Comparison of ENCODE assay signal across 21 cellular contexts in the genomic region with DNA sequence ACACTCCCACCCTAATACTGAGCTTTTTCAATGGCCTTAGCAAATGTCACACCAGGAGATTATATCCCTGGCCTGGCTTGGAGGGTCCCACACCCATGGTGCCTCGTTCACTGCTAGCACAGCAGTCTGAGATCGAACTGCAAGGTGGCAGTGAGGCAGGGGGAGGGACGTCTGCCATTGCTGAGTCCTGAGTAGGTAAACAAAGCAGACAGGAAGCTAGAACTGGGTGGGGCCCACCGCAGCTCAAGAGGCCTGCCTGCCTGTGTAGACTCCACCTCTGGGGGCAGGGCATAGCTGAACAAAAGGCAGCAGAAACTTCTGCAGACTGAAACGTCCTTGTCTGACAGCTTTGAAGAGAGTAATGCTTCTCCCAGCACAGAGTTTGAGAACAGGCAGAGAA.
A peak's percentile ranks its signal among the peaks of the same experiment; 100 is the strongest.
DNase-seq lines count a peak whose midpoint lies in the region; ATAC-seq, FAIRE-seq and TF ChIP-seq lines count a peak whose summit lies in the region.
"Had no signal": no experiment of that assay in that cellular context is flagged by ENCODE, and none has a peak within 500 bp of the region (broad histone marks: within the 10 kb centered on the region; RNA-seq: fewer than 3 reads in every experiment).

No MANE protein-coding gene starts in this region.

- no peak for ATAC-seq in activated CD4-positive, alpha-beta T cell treated with anti-CD3 and anti-CD28 coated beads for 36 hours
- ATAC-seq in GM12878 (peak; percentile 64), Right ventricle myocardium superior (ENCODE audit: poor library complexity) (no peak)
- ATAC-seq: activated CD4-positive, CD25-positive, alpha-beta regulatory T cell treated with anti-CD3 and anti-CD28 coated beads, Interleukin-2, amount 50 U/mL, for 24 hours; gastroesophageal sphincter; GM23338; left lobe of liver had no signal

- peaks cover 4% of the 10 kb centered on the region for H3K4me1 Mint-ChIP-seq in activated CD4-positive, alpha-beta T cell treated with anti-CD3 and anti-CD28 coated beads for 36 hours

- in situ Hi-C loops in GM12878 (cut with MboI) = no loop called here

- FAIRE-seq in GM12878 (lab: Jason Lieb, UNC) = no peak
- FAIRE-seq: urothelium cell line had no signal

- H3K9ac ChIP-seq in MM.1S (ENCODE audit: low read length) (peak overlapping the region; percentile 23; the same call in 1 of the 2 replicates), GM12878 (ENCODE audit: control insufficient read depth, insufficient read depth, low read length) (no peak overlapping the region)

- H3F3A ChIP-seq in MM.1S (ENCODE audit: insufficient read depth, low read length) = no peaks in the 10 kb centered on the region; the same call in 1 of the 2 replicates

- 0 out of 2 replicates have a peak, but pooled peaks cover 4% of the 10 kb centered on the region for H3K4me1 ChIP-seq in MM.1S (ENCODE audit: low read length)
- no peaks in the 10 kb centered on the region for H3K4me1 ChIP-seq in GM12878 (ENCODE audit: control insufficient read depth, insufficient read depth, low read length)
- no peaks in the 10 kb centered on the region for H3K4me1 ChIP-seq in suprapubic skin
- H3K4me1 ChIP-seq: gastroesophageal sphincter, stomach had no signal

- no TSS peak for BruUV-seq in GM12878 (replicated peaks; lab: Mats Ljungman, UMichigan)

- no peak for TF ChIP-seq POLR2A in GM12878 (IDR thresholded peaks at IDR 0.05; ENCODE audit: low read depth, low read length)
- no peak for TF ChIP-seq POLR2A in suprapubic skin (IDR thresholded peaks at IDR 0.05)

- H3K27ac Mint-ChIP-seq in activated CD4-positive, alpha-beta T cell treated with anti-CD3 and anti-CD28 coated beads for 36 hours = no peak overlapping the region
- H3K27ac Mint-ChIP-seq: activated T-cell treated with anti-CD3 and anti-CD28 coated beads, Interleukin-2, amount 50 U/mL, for 24 hours; CD4-positive, CD25-positive, alpha-beta regulatory T cell; GM23338 had no signal

- SMC1A ChIA-PET in GM12878 (lab: Charles Lee; ENCODE audit: uncharacterized antibody, unreplicated experiment) = interaction anchor here (1.4 to 3.3 kb wide), 2 partner anchors 10 to 20 kb away, joined by 4 to 9 read pairs; no protein-coding TSS in a partner anchor

- no peaks in the 10 kb centered on the region for H3K36me3 Mint-ChIP-seq in activated CD4-positive, alpha-beta T cell treated with anti-CD3 and anti-CD28 coated beads for 36 hours (ENCODE audit: low read depth)
- H3K36me3 Mint-ChIP-seq: CD4-positive, CD25-positive, alpha-beta regulatory T cell had no signal

- H3K27me3 ChIP-seq in MM.1S (replicated peaks; ENCODE audit: insufficient read depth, low read length) (no peaks in the 10 kb centered on the region), GM12878 (replicated peaks in 1 of 2; ENCODE audit: control insufficient read depth in 2 of 2, insufficient read depth in 2 of 2, low read length in 1 of 2) (no peaks in the 10 kb centered on the region), suprapubic skin (no peaks in the 10 kb centered on the region)
- H3K27me3 ChIP-seq: cardiac muscle cell, gastroesophageal sphincter, neutrophil, stomach had no signal

- POLR2A ChIA-PET in activated CD4-positive, alpha-beta T cell treated with anti-CD3 and anti-CD28 coated beads for 36 hours (lab: Charles Lee) = no interaction called here
- POLR2A ChIA-PET in GM12878 (lab: Charles Lee) = no interaction called here

- peak; percentile 24 for DNase-seq in activated CD4-positive, alpha-beta T cell treated with anti-CD3 and anti-CD28 coated beads for 36 hours
- DNase-seq in activated CD4-positive, alpha-beta T cell treated with anti-CD3 and anti-CD28 coated beads for 4 hours = no peak
- DNase-seq in GM12864 (ENCODE audit: low read depth) = peak; percentile 12
- peak; percentile 88 for DNase-seq in MM.1S
- no peak for DNase-seq in GM12878 (ENCODE audit: low read depth, low spot score)
- no peak for DNase-seq in Right ventricle myocardium superior
- no peak for DNase-seq in suprapubic skin (ENCODE audit: low spot score in 2 of 2)
- DNase-seq in NCI-H187 (lab: John Stamatoyannopoulos, UW) = no peak
- DNase-seq: activated T-cell treated with anti-CD3 and anti-CD28 coated beads, Interleukin-2, amount 50 U/mL, for 24 hours; KG1; NCI-H1105 treated with DMSO at 0.1 percent for 48 hours; SIG-M5; stomach had no signal

- no peaks in the 10 kb centered on the region for H3K79me2 ChIP-seq in MM.1S (ENCODE audit: low read length)
- no peaks in the 10 kb centered on the region for H3K79me2 ChIP-seq in GM12878 (ENCODE audit: control insufficient read depth, insufficient read depth, low read length)

- CTCF ChIA-PET in activated CD4-positive, alpha-beta T cell treated with anti-CD3 and anti-CD28 coated beads for 36 hours (lab: Charles Lee) = no interaction called here
- CTCF ChIA-PET in GM12878 (lab: Yijun Ruan, JAX) = no interaction called here

- H3K9me3 Mint-ChIP-seq in activated CD4-positive, alpha-beta T cell treated with anti-CD3 and anti-CD28 coated beads for 36 hours (ENCODE audit: low read depth) = peaks cover 12% of the 10 kb centered on the region

- no peaks in the 10 kb centered on the region for H4K20me1 ChIP-seq in MM.1S (ENCODE audit: insufficient read depth, low read length)
- no peaks in the 10 kb centered on the region for H4K20me1 ChIP-seq in GM12878 (ENCODE audit: control insufficient read depth, insufficient read depth)

- WGBS in GM12878 (ENCODE audit: insufficient coverage, insufficient replicate concordance, low lambda C conversion rate, missing lambda C conversion rate) = 20% methylated on average over 5 of the region's 5 CpGs
- WGBS in suprapubic skin = 63% methylated on average over 4 of the region's 5 CpGs

- H3K9me2 ChIP-seq in MM.1S (replicated peaks; ENCODE audit: insufficient read depth, low read length) = no peaks in the 10 kb centered on the region

- TF ChIP-seq EP300 in GM12878 (IDR thresholded peaks at IDR 0.05; ENCODE audit: borderline replicate concordance in 1 of 2, control insufficient read depth in 1 of 2, low read depth in 2 of 2, low read length in 2 of 2) (no peak), suprapubic skin (IDR thresholded peaks at IDR 0.05) (no peak)

- no peak for TF ChIP-seq RAD21 in GM12878 (IDR thresholded peaks at IDR 0.05; ENCODE audit: insufficient read depth, low read depth, low read length)

- H3K9me3 ChIP-seq in MM.1S (replicated peaks; ENCODE audit: insufficient read depth, low read length) (no peaks in the 10 kb centered on the region), GM12878 (replicated peaks; ENCODE audit: control insufficient read depth, insufficient read depth, low read length) (no peaks in the 10 kb centered on the region), suprapubic skin (no peaks in the 10 kb centered on the region)
- H3K9me3 ChIP-seq: neutrophil had no signal

- intact Hi-C loops in activated CD4-positive, alpha-beta T cell treated with anti-CD3 and anti-CD28 coated beads for 36 hours (cut with DNase I, micrococcal nuclease) = no loop called here
- intact Hi-C loops in GM12878 (cut with micrococcal nuclease; ENCODE audit: unreplicated experiment) (no loop called here), Right ventricle myocardium superior (cut with DNase I) (no loop called here)

- TF ChIP-seq CTCF in GM12864 (IDR thresholded peaks at IDR 0.05; ENCODE audit: low read depth, low read length, missing control alignments) (no peak), MM.1S (IDR thresholded peaks at IDR 0.05; ENCODE audit: low read length) (no peak), GM12878 (IDR thresholded peaks at IDR 0.05 in 2 of 3, conservative IDR thresholded peaks at IDR 0.05 in 1 of 3; ENCODE audit: control insufficient read depth in 2 of 3, extremely low read depth in 1 of 3, insufficient read depth in 1 of 3, low read depth in 3 of 3, low read length in 3 of 3) (no peak), suprapubic skin (IDR thresholded peaks at IDR 0.05) (no peak)

- peak overlapping the region; percentile 25; the same call in 1 of the 2 replicates for H3K27ac ChIP-seq in MM.1S (ENCODE audit: low read length)
- no peak overlapping the region for H3K27ac ChIP-seq in GM12878 (ENCODE audit: control insufficient read depth, insufficient read depth)
- H3K27ac ChIP-seq in suprapubic skin = no peak overlapping the region
- H3K27ac ChIP-seq: cardiac muscle cell, gastroesophageal sphincter, neutrophil, stomach had no signal

- H2AFZ ChIP-seq in MM.1S (ENCODE audit: low read length) (peak overlapping the region; percentile 76), GM12878 (ENCODE audit: control insufficient read depth, low read depth, low read length) (peak overlapping the region; percentile 19)
- H2AFZ ChIP-seq: GM23338 had no signal

- H3K4me2 ChIP-seq in MM.1S (ENCODE audit: low read depth, low read length) (peak overlapping the region; percentile 61; the same call in 1 of the 2 replicates), GM12878 (ENCODE audit: control insufficient read depth, insufficient read depth) (no peak overlapping the region)
- H3K4me2 ChIP-seq: GM23338 had no signal

- H3K4me3 Mint-ChIP-seq in activated CD4-positive, alpha-beta T cell treated with anti-CD3 and anti-CD28 coated beads for 36 hours = no peak overlapping the region
- H3K4me3 Mint-ChIP-seq: activated T-cell treated with anti-CD3 and anti-CD28 coated beads, Interleukin-2, amount 50 U/mL, for 24 hours; CD4-positive, CD25-positive, alpha-beta regulatory T cell; GM23338 had no signal

- H3K36me3 ChIP-seq in MM.1S (replicated peaks; ENCODE audit: insufficient read depth, low read length) (no peaks in the 10 kb centered on the region), GM12878 (ENCODE audit: control insufficient read depth in 2 of 2, insufficient read depth in 2 of 2, low read length in 1 of 2) (no peaks in the 10 kb centered on the region), suprapubic skin (no peaks in the 10 kb centered on the region)
- H3K36me3 ChIP-seq: cardiac muscle cell, gastroesophageal sphincter, neutrophil, stomach had no signal

- RAD21 ChIA-PET in GM12878 (lab: Charles Lee; ENCODE audit: unreplicated experiment) = no interaction called here

- H3K4me3 ChIP-seq in GM12864 (ENCODE audit: low read depth, low read length) (no peak overlapping the region), MM.1S (ENCODE audit: low read length) (peak overlapping the region; percentile 27; the same call in 1 of the 2 replicates), GM12878 (no peak overlapping the region), suprapubic skin (no peak overlapping the region)
- H3K4me3 ChIP-seq: cardiac muscle cell, gastroesophageal sphincter, GM23338, stomach had no signal

- no peaks in the 10 kb centered on the region for H3K27me3 Mint-ChIP-seq in activated CD4-positive, alpha-beta T cell treated with anti-CD3 and anti-CD28 coated beads for 36 hours
- H3K27me3 Mint-ChIP-seq: activated T-cell treated with anti-CD3 and anti-CD28 coated beads, Interleukin-2, amount 50 U/mL, for 24 hours; CD4-positive, CD25-positive, alpha-beta regulatory T cell had no signal

TF ChIP-seq in GM12878, 131 proteins besides CTCF, POLR2A, EP300 and RAD21 (continues in another document):
- TF ChIP-seq MTA3 (IDR thresholded peaks at IDR 0.05; ENCODE audit: borderline replicate concordance, low read length) = no peak
- TF ChIP-seq KAT2A (conservative IDR thresholded peaks at IDR 0.05; ENCODE audit: control insufficient read depth, low read depth, low read length) = no peak

Comparison
In these comparisons a context has a peak if more than half of its experiments do, and no peak if none do; other contexts are left out.
1. DNase-seq: peak in activated CD4-positive, alpha-beta T cell treated with anti-CD3 and anti-CD28 coated beads for 36 hours (single experiment), GM12864 (single experiment) and MM.1S (single experiment); none in activated CD4-positive, alpha-beta T cell treated with anti-CD3 and anti-CD28 coated beads for 4 hours (0 of 2), GM12878 (single experiment), Right ventricle myocardium superior (single experiment), suprapubic skin (0 of 2) and NCI-H187 (0 of 2).